ENCODE assay signal across 18 cellular contexts in the genomic region with DNA sequence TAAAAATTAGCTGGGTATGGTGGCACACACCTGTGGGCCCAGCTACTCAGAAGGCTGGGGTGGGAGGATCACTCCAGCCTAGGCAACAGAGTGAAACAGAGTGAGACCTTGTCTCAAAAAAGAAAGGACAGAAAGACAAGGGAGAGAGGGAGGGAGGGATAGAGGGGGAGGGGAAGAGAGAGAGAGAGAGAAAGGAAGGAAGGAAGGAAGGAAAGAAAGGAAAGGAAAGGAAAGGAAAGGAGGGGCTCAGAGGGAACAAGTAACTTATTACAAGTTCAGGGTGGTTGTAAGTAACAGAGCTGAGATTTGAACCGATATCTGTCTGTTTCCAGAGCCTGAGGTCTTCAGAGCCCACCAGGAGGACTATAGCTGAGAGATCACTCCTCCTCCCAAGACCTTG. TPM values are rescaled to one million over a fixed set of nuclear protein-coding genes. Genes with fewer than 3 reads are reported as not detected.
DNase-seq lines count a peak whose midpoint lies in the region; ATAC-seq and FAIRE-seq lines count a peak whose summit lies in the region.
"Had no signal": no experiment of that assay in that cellular context is flagged by ENCODE, and none has a peak within 500 bp of the region (broad histone marks: within the 10 kb centered on the region; RNA-seq: fewer than 3 reads in every experiment).

No MANE protein-coding gene starts in this region.

- peak overlapping the region; percentile 66 for H2BK5ac ChIP-seq in mesenchymal stem cell (ENCODE audit: low read depth, low read length, poor library complexity, severe bottlenecking)

- H3K27ac ChIP-seq in GM23248 (peak overlapping the region; percentile 96), angular gyrus (ENCODE audit: low read depth, low read length) (peak overlapping the region; percentile 89), mesenchymal stem cell (ENCODE audit: low read length, poor library complexity, severe bottlenecking) (peak overlapping the region; percentile 88)
- H3K27ac ChIP-seq: ovary had no signal

- peaks cover 52% of the 10 kb centered on the region for H3F3A ChIP-seq in GM23248 (ENCODE audit: insufficient read depth)

- H3K9me3 Mint-ChIP-seq in stimulated activated naive B cell treated with anti-CD40 and anti-IgM and Interleukin-4, amounts not matched to agents 10 μg/mL and 1 μg/mL and 100 μg/mL, for 72 hours: no peaks in the 10 kb centered on the region
- H3K9me3 Mint-ChIP-seq: activated naive CD4-positive, alpha-beta T cell treated with anti-CD3 and anti-CD28 coated beads, Interleukin-2, amount 50 U/mL, for 24 hours; IgD-negative memory B cell had no signal

- H3K27me3 ChIP-seq in GM23248 (replicated peaks; ENCODE audit: insufficient read depth): no peaks in the 10 kb centered on the region
- no peaks in the 10 kb centered on the region for H3K27me3 ChIP-seq in mesenchymal stem cell (ENCODE audit: control insufficient read depth in 1 of 2, insufficient read depth in 1 of 2, low read length in 2 of 2)
- H3K27me3 ChIP-seq: ovary had no signal

- DNase-seq in GM23248 (no peak), mesenchymal stem cell (no peak), cerebellar cortex (ENCODE audit: low spot score) (no peak), HTR-8/SVneo (ENCODE audit: insufficient read length, low spot score) (no peak)
- DNase-seq in stimulated activated naive B cell treated with anti-CD40 and anti-IgM and Interleukin-4, amounts not matched to agents 10 μg/mL and 1 μg/mL and 100 μg/mL, for 72 hours: no peak
- DNase-seq in stimulated activated CD4-positive, alpha-beta T cell treated with anti-CD3 and anti-CD28 coated beads, Interleukin-2, amount 100 ng/mL, for 48 hours: no peak
- DNase-seq: activated CD4-positive, CD25-positive, alpha-beta regulatory T cell; activated CD8-positive, alpha-beta memory T cell treated with anti-CD3 and anti-CD28 coated beads, Interleukin-2, amount 50 U/mL, for 48 hours; caudate nucleus; GDM1; NCI-H1092; stimulated activated CD4-positive, alpha-beta T cell treated with anti-CD3 and anti-CD28 coated beads, Interleukin-1b, Interleukin-23, amount 100 ng/mL, for 48 hours had no signal

- H3K9ac ChIP-seq in GM23248 (peak overlapping the region; percentile 78), mesenchymal stem cell (ENCODE audit: low read length) (peak overlapping the region; percentile 98)

- H3K27ac Mint-ChIP-seq in stimulated activated naive B cell treated with anti-CD40 and anti-IgM and Interleukin-4, amounts not matched to agents 10 μg/mL and 1 μg/mL and 100 μg/mL, for 72 hours: peak overlapping the region; percentile 6
- H3K27ac Mint-ChIP-seq: activated naive CD4-positive, alpha-beta T cell treated with anti-CD3 and anti-CD28 coated beads, Interleukin-2, amount 50 U/mL, for 24 hours had no signal

- peaks cover 4 to 15% of the 10 kb centered on the region in 2 donors for H3K4me1 Mint-ChIP-seq in stimulated activated naive B cell treated with anti-CD40 and anti-IgM and Interleukin-4, amounts not matched to agents 10 μg/mL and 1 μg/mL and 100 μg/mL, for 72 hours

- H2AFZ ChIP-seq in GM23248: no peak overlapping the region
- H2AFZ ChIP-seq in mesenchymal stem cell (ENCODE audit: low read depth, low read length): no peak overlapping the region

- H3K4me3 Mint-ChIP-seq in stimulated activated naive B cell treated with anti-CD40 and anti-IgM and Interleukin-4, amounts not matched to agents 10 μg/mL and 1 μg/mL and 100 μg/mL, for 72 hours: no peak overlapping the region
- H3K4me3 Mint-ChIP-seq: activated naive CD4-positive, alpha-beta T cell treated with anti-CD3 and anti-CD28 coated beads, Interleukin-2, amount 50 U/mL, for 24 hours had no signal

- H3K9me3 ChIP-seq in GM23248 (ENCODE audit: low read depth): no peaks in the 10 kb centered on the region
- no peaks in the 10 kb centered on the region for H3K9me3 ChIP-seq in mesenchymal stem cell (ENCODE audit: control insufficient read depth, low read length)
- H3K9me3 ChIP-seq: ovary had no signal

- ATAC-seq in stimulated activated naive B cell treated with anti-CD40 and anti-IgM and Interleukin-4, amounts not matched to agents 10 μg/mL and 1 μg/mL and 100 μg/mL, for 72 hours (replicated peaks): no peak

- peak overlapping the region; percentile 71 to 88 for H3K18ac ChIP-seq in mesenchymal stem cell (ENCODE audit: low read depth in 1 of 2, low read length in 2 of 2)

- H4K20me1 ChIP-seq in GM23248 (ENCODE audit: insufficient read depth): no peaks in the 10 kb centered on the region

- H3K79me2 ChIP-seq in GM23248 (ENCODE audit: insufficient read depth): peaks cover 85% of the 10 kb centered on the region

- H2BK15ac ChIP-seq in mesenchymal stem cell (ENCODE audit: low read depth, poor library complexity, severe bottlenecking): no peak overlapping the region

- peak overlapping the region in 1 of 2 experiments; percentile 91 for H2BK12ac ChIP-seq in mesenchymal stem cell (ENCODE audit: low read length in 2 of 2)

- peak overlapping the region; percentile 85 for H2AK5ac ChIP-seq in mesenchymal stem cell (ENCODE audit: low read length, severe bottlenecking)

- H3K4me1 ChIP-seq in GM23248 (ENCODE audit: insufficient read depth) (peaks cover 59% of the 10 kb centered on the region), mesenchymal stem cell (ENCODE audit: control insufficient read depth, insufficient read depth, low read depth, low read length) (peaks cover 43% of the 10 kb centered on the region)

- WGBS in GM23248 (ENCODE audit: low coverage in 1 of 2, low lambda C conversion rate in 2 of 2, missing lambda C conversion rate in 2 of 2), 2 experiments: 83 to 86% methylated on average over 1 of the region's 1 CpG
- WGBS in mesenchymal stem cell: 77% methylated on average over 1 of the region's 1 CpG

- peaks cover 24% of the 10 kb centered on the region for H3K79me1 ChIP-seq in mesenchymal stem cell (replicated peaks; ENCODE audit: low read length, poor library complexity, severe bottlenecking)

- in situ Hi-C loops in GM23248 (cut with MboI): no loop called here

- H4K91ac ChIP-seq in mesenchymal stem cell (ENCODE audit: low read length): peak overlapping the region; percentile 87

- H3K4me3 ChIP-seq in GM23248: peak overlapping the region; percentile 69
- peak overlapping the region in 1 of 2 experiments; percentile 78 for H3K4me3 ChIP-seq in mesenchymal stem cell (ENCODE audit: insufficient read depth in 1 of 2, low read depth in 1 of 2, low read length in 2 of 2)
- H3K4me3 ChIP-seq: lung had no signal

- peak overlapping the region; percentile 81 for H4K8ac ChIP-seq in mesenchymal stem cell (ENCODE audit: low read length)

- H3K14ac ChIP-seq in mesenchymal stem cell (ENCODE audit: low read length in 2 of 2): peak overlapping the region in 1 of 2 experiments; percentile 47

- no peaks in the 10 kb centered on the region for H3K27me3 Mint-ChIP-seq in stimulated activated naive B cell treated with anti-CD40 and anti-IgM and Interleukin-4, amounts not matched to agents 10 μg/mL and 1 μg/mL and 100 μg/mL, for 72 hours
- H3K27me3 Mint-ChIP-seq: activated naive CD4-positive, alpha-beta T cell treated with anti-CD3 and anti-CD28 coated beads, Interleukin-2, amount 50 U/mL, for 24 hours; IgD-negative memory B cell had no signal

- H3K9me2 ChIP-seq in GM23248 (ENCODE audit: insufficient read depth): no peaks in the 10 kb centered on the region

- FAIRE-seq in HTR-8/SVneo (lab: Jason Lieb, UNC): no peak
- FAIRE-seq: GM18507 had no signal

- peak overlapping the region in 1 of 2 experiments; percentile 84 for H3K23ac ChIP-seq in mesenchymal stem cell (ENCODE audit: low read length in 2 of 2)

- H3K36me3 ChIP-seq in GM23248 (ENCODE audit: low read depth): peaks cover 5% of the 10 kb centered on the region; the same call in 1 of the 2 replicates
- H3K36me3 ChIP-seq in mesenchymal stem cell (ENCODE audit: control insufficient read depth in 1 of 2, insufficient read depth in 2 of 2, low read depth in 1 of 2, low read length in 2 of 2): peaks cover 50 to 67% of the 10 kb centered on the region in 2 experiments
- H3K36me3 ChIP-seq: ovary had no signal

- peak overlapping the region in 1 of 2 experiments; percentile 83 for H3K4ac ChIP-seq in mesenchymal stem cell (ENCODE audit: low read depth in 1 of 2, low read length in 2 of 2)

- H3K36me3 Mint-ChIP-seq in stimulated activated naive B cell treated with anti-CD40 and anti-IgM and Interleukin-4, amounts not matched to agents 10 μg/mL and 1 μg/mL and 100 μg/mL, for 72 hours: peaks cover 46 to 60% of the 10 kb centered on the region in 2 donors

- no peak overlapping the region for H2BK120ac ChIP-seq in mesenchymal stem cell (ENCODE audit: low read depth, low read length)

- peak overlapping the region; percentile 82 for H3K4me2 ChIP-seq in GM23248 (ENCODE audit: unreplicated experiment)
- H3K4me2 ChIP-seq in mesenchymal stem cell (ENCODE audit: low read length, poor library complexity, severe bottlenecking): no peak overlapping the region

RNA-seq across cellular contexts. Expression of gene IFFO1, which starts 8.3 kb away (rescaled TPM):
- 18.0 and 19.7 TPM in 2 replicates for total RNA-seq in GM23248 (2014; rRNA removed; shearing (Covaris generic))
- 14.5 and 19.2 TPM in 2 replicates for polyA plus RNA-seq in GM23248 (2016; fragmentation: Nextera tagmentation; extraction: Ambion mirVana)
- polyA plus RNA-seq in mesenchymal stem cell (2013, experiment 1 of 2): 26.1 TPM
- 25.6 TPM for polyA plus RNA-seq in mesenchymal stem cell (2013, experiment 2 of 2)

RNA-seq across cellular contexts. Expression of gene GAPDH, which starts 13.2 kb away (rescaled TPM):
- 6,196 and 7,726 TPM in 2 replicates for total RNA-seq in GM23248 (2014; rRNA removed; shearing (Covaris generic))
- polyA plus RNA-seq in GM23248 (2016; fragmentation: Nextera tagmentation; extraction: Ambion mirVana): 7,868 and 8,138 TPM in 2 replicates
- 4,502 TPM for polyA plus RNA-seq in mesenchymal stem cell (2013, experiment 1 of 2)
- 4,557 TPM for polyA plus RNA-seq in mesenchymal stem cell (2013, experiment 2 of 2)

RNA-seq across cellular contexts. Expression of gene NOP2, which starts 20.5 kb away (rescaled TPM):
- total RNA-seq in GM23248 (2014; rRNA removed; shearing (Covaris generic)): 44.3 TPM in 2 replicates
- 27.0 and 31.8 TPM in 2 replicates for polyA plus RNA-seq in GM23248 (2016; fragmentation: Nextera tagmentation; extraction: Ambion mirVana)
- polyA plus RNA-seq in mesenchymal stem cell (2013, experiment 1 of 2): 20.3 TPM
- 21.3 TPM for polyA plus RNA-seq in mesenchymal stem cell (2013, experiment 2 of 2)

RNA-seq across cellular contexts. Expression of gene NCAPD2, which starts 53.7 kb away (rescaled TPM):
- 26.3 and 46.8 TPM in 2 replicates for total RNA-seq in GM23248 (2014; rRNA removed; shearing (Covaris generic))
- 15.5 and 17.6 TPM in 2 replicates for polyA plus RNA-seq in GM23248 (2016; fragmentation: Nextera tagmentation; extraction: Ambion mirVana)
- 11.7 TPM for polyA plus RNA-seq in mesenchymal stem cell (2013, experiment 1 of 2)
- 11.1 TPM for polyA plus RNA-seq in mesenchymal stem cell (2013, experiment 2 of 2)

RNA-seq across cellular contexts. Expression of gene MRPL51, which starts 54.5 kb away (rescaled TPM):
- 29.8 and 68.3 TPM in 2 replicates for total RNA-seq in GM23248 (2014; rRNA removed; shearing (Covaris generic))
- 286 and 301 TPM in 2 replicates for polyA plus RNA-seq in GM23248 (2016; fragmentation: Nextera tagmentation; extraction: Ambion mirVana)
- polyA plus RNA-seq in mesenchymal stem cell (2013, experiment 1 of 2): 573 TPM
- 577 TPM for polyA plus RNA-seq in mesenchymal stem cell (2013, experiment 2 of 2)
